8 cellular contexts compared by ENCODE assay signal in the genomic region with DNA sequence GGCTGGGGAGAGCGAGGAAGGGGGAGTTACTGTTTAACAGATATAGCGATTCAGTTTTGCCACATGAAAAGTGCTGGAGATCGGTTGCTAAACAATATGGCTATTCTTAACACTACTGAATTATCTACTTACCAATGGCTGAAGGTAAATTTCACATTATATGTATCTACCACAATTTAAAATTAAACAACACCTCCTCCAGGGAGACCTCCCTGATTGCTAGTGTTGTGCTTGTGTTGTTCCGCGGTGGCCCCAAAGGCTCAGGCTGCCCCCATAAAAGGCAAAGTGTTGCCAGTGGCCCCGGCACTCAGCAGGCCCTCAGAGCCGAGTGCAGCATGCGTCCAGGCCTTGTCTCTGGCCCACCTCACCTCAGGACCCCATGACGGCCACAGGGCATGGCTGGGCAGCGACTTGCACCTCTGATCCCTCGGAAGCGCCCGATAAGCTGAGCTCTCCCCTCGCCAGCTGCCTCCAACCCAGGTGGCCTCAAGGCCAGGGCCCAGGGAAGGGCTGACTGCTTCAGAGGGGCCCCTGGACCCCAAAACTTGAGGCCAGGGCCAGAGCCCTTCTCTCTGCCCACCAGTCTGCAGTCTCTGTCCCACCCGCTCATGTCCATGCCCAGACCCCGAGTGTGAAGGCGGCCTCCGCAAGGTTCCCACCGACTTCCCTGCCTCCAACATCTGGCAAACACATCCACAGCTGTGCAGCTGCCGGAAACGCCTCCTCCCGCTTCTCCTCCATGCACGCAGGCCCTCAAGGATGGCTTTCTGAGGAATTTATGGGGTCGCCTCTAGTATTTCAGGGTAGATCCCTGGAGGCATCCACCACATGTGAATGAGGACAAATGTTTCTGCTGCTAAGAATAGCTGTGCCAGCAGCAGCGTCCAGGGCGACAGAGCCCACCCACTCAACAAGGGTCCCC. TPM values are rescaled to one million over a fixed set of nuclear protein-coding genes. Genes with fewer than 3 reads are reported as not detected.
DNase-seq lines count a peak whose midpoint lies in the region; ATAC-seq, FAIRE-seq and TF ChIP-seq lines count a peak whose summit lies in the region.

No MANE protein-coding gene starts in this region.

- H2AFZ ChIP-seq in H9 (ENCODE audit: low read length) = no peak overlapping the region

- FAIRE-seq in RCC 7860 (lab: Jason Lieb, UNC) = no peak

- no peak overlapping the region for H3K14ac ChIP-seq in H9 (ENCODE audit: insufficient read depth, low read length)

- TF ChIP-seq EP300 in stomach (IDR thresholded peaks at IDR 0.05) = no peak

- no peak overlapping the region for H2BK20ac ChIP-seq in H9 (ENCODE audit: low read depth, low read length, poor library complexity, severe bottlenecking)

- H3K36me3 Mint-ChIP-seq in H9 (ENCODE audit: insufficient read depth in 1 of 3, low read depth in 3 of 3) = peaks cover 9 to 16% (median 13%) of the 10 kb centered on the region in 3 experiments; a peak in 6 of 7 replicates

- no peak overlapping the region for H2BK120ac ChIP-seq in H9 (ENCODE audit: low read depth, low read length, poor library complexity, severe bottlenecking)

- H3K36me3 ChIP-seq in left lung = peaks cover 0 to 4% of the 10 kb centered on the region in 2 donors
- no peaks in the 10 kb centered on the region for H3K36me3 ChIP-seq in stomach

- H3K27ac ChIP-seq in H9 (ENCODE audit: insufficient read length, low read depth, low read length) (no peak overlapping the region), cingulate gyrus (ENCODE audit: low read depth, low read length) (peak overlapping the region; percentile 41), left lung (peak overlapping the region; percentile 79 to 80), stomach (peak overlapping the region; percentile 49 to 87 (median 80))

- H3K56ac ChIP-seq in H9 (ENCODE audit: insufficient read length, low read depth, low read length) = no peak overlapping the region

- H2BK12ac ChIP-seq in H9 (ENCODE audit: insufficient read length, low read depth, low read length) = no peak overlapping the region

- no peak overlapping the region for H3K9ac ChIP-seq in H9 (ENCODE audit: extremely low read depth, insufficient read length, low read length)

- no peak overlapping the region for H3T11ph ChIP-seq in H9 (ENCODE audit: low read length)

- no peaks in the 10 kb centered on the region for H3K27me3 ChIP-seq in H9 (ENCODE audit: insufficient read depth, low read length)
- H3K27me3 ChIP-seq in left lung = no peaks in the 10 kb centered on the region
- H3K27me3 ChIP-seq in stomach = no peaks in the 10 kb centered on the region

- no peak overlapping the region for H2AK5ac ChIP-seq in H9 (ENCODE audit: insufficient read length, low read length)

- peaks cover 2% of the 10 kb centered on the region for H4K20me1 ChIP-seq in H9 (ENCODE audit: control insufficient read depth, insufficient read depth, insufficient read length)

- H3K23ac ChIP-seq in H9 (ENCODE audit: insufficient read length, low read depth, low read length) = no peak overlapping the region

- no peak for ATAC-seq in left lung
- ATAC-seq in GM19452 (IDR thresholded peaks at IDR 0.05; ENCODE audit: unreplicated experiment) = no peak
- no peak for ATAC-seq in esophagus mucosa

- no peak overlapping the region for H2BK5ac ChIP-seq in H9 (ENCODE audit: insufficient read length, low read length)

- no peak overlapping the region for H3K4ac ChIP-seq in H9 (ENCODE audit: low read depth, low read length)

- no peak for TF ChIP-seq CTCF in H9 (conservative IDR thresholded peaks at IDR 0.05)
- TF ChIP-seq CTCF in left lung (IDR thresholded peaks at IDR 0.05) = no peak
- TF ChIP-seq CTCF in stomach (IDR thresholded peaks at IDR 0.05) = no peak

- no peak overlapping the region for H3K4me2 ChIP-seq in H9 (ENCODE audit: insufficient read depth, insufficient read length, low read length)

- no peak for DNase-seq in H9
- no peak for DNase-seq in left lung
- DNase-seq in stomach = no peak
- DNase-seq in RCC 7860 (ENCODE audit: low spot score) = no peak
- DNase-seq in RPMI8226 = no peak

- intact Hi-C loops in left lung (cut with DNase I) (no loop called here), stomach (cut with DNase I; ENCODE audit: low total_unique reads) (loop anchor here (10.0 kb wide), 1 partner anchor 57 kb away; a partner anchor contains a TSS)

- H3K79me1 ChIP-seq in H9 (ENCODE audit: insufficient read depth, low read depth, low read length, poor library complexity, severe bottlenecking) = peaks cover 9% of the 10 kb centered on the region

- H3K27me3 Mint-ChIP-seq in H9 (ENCODE audit: low read depth) = no peaks in the 10 kb centered on the region

- H3K27ac Mint-ChIP-seq in H9 = peak overlapping the region; percentile 86 to 96 (median 93)

- no peak overlapping the region for H3K18ac ChIP-seq in H9 (ENCODE audit: insufficient read length, low read depth, low read length)

- no peak overlapping the region for H4K91ac ChIP-seq in H9 (ENCODE audit: insufficient read length, low read depth, low read length)

- H3K79me2 ChIP-seq in H9 (ENCODE audit: insufficient read depth, low read length) = peaks cover 24% of the 10 kb centered on the region; the same call in 1 of the 2 replicates

- no peak overlapping the region for H4K8ac ChIP-seq in H9 (replicated peaks; ENCODE audit: insufficient read length, low read depth, low read length)

- no peaks in the 10 kb centered on the region for H3K9me3 ChIP-seq in H9 (ENCODE audit: control insufficient read depth, low read depth, low read length)
- no peaks in the 10 kb centered on the region for H3K9me3 ChIP-seq in left lung
- no peaks in the 10 kb centered on the region for H3K9me3 ChIP-seq in stomach

- peak overlapping the region in 1 of 2 experiments; percentile 58; a peak in 2 of 5 replicates for H3K4me3 Mint-ChIP-seq in H9

- no peak overlapping the region for H4K5ac ChIP-seq in H9 (ENCODE audit: insufficient read length, low read depth, low read length)

- H3K4me1 ChIP-seq in H9 (ENCODE audit: insufficient read depth, low read length) = peaks cover 5% of the 10 kb centered on the region; the same call in 1 of the 2 replicates
- H3K4me1 ChIP-seq in left lung = peaks cover 28 to 79% of the 10 kb centered on the region in 2 donors
- peaks cover 68 to 95% (median 84%) of the 10 kb centered on the region in 4 donors for H3K4me1 ChIP-seq in stomach

- no peaks in the 10 kb centered on the region for H3K23me2 ChIP-seq in H9 (ENCODE audit: insufficient read length, low read depth, low read length, poor library complexity, severe bottlenecking)

- H3K4me3 ChIP-seq in left lung = no peak overlapping the region
- no peak overlapping the region for H3K4me3 ChIP-seq in stomach

- H2BK15ac ChIP-seq in H9 (ENCODE audit: low read depth, low read length) = no peak overlapping the region

- no CpG with 5 or more reads among the region's 26 CpGs for WGBS in H9 (ENCODE audit: extremely low coverage, insufficient read length, low lambda C conversion rate)
- 62 to 75% (median 74%) methylated on average over 20 to 26 of the region's 26 CpGs for WGBS in stomach, 5 donors

- TF ChIP-seq POLR2A in stomach (IDR thresholded peaks at IDR 0.05) = no peak

- peaks cover 58 to 85% of the 10 kb centered on the region in 2 experiments for H3K4me1 Mint-ChIP-seq in H9

- no peaks in the 10 kb centered on the region; a peak in 1 of 5 replicates for H3K9me3 Mint-ChIP-seq in H9

RNA-seq across cellular contexts. Expression of a gene that starts 60.0 kb away (rescaled TPM):
- total RNA-seq in H9 (2021) = 220 and 226 TPM in 2 replicates
- total RNA-seq in left lung = 100 to 1,000 TPM; 289 to 331 TPM
- 100 to 1,000 TPM in 4 of 5 donors, 10 to 100 TPM in 1; 61.7 to 292 (median 116) TPM for total RNA-seq in stomach
- polyA plus RNA-seq in stomach = 10 to 100 TPM; 27.2 to 49.6 (median 37.7) TPM
- total RNA-seq in esophagus mucosa = 60.3 TPM
